ENCODE assay signal across 1 cellular context in genomic region chrX:46407036-46407752, GRCh38.
TF ChIP-seq lines count a peak whose summit lies in the region.

No MANE protein-coding gene starts in this region.

TF ChIP-seq in SK-N-SH treated with all-trans-retinoic acid at 6 μM for 48 hours, 23 proteins besides CTCF, POLR2A, EP300 and RAD21 (continued from another document):
- no peak for TF ChIP-seq ARNTL (CRISPR knock-in tag; IDR thresholded peaks at IDR 0.05; ENCODE audit: borderline replicate concordance, low read depth)
- TF ChIP-seq TCF4 (CRISPR knock-in tag; IDR thresholded peaks at IDR 0.05; ENCODE audit: borderline replicate concordance) = no peak
- no peak for TF ChIP-seq CREB5 (CRISPR knock-in tag; IDR thresholded peaks at IDR 0.05; ENCODE audit: low read depth)
- TF ChIP-seq CSRNP3 (CRISPR knock-in tag; IDR thresholded peaks at IDR 0.05) = no peak
TF ChIP-seq in SK-N-SH treated with all-trans-retinoic acid at 6 μM for 48 hours: peak in this region for 0.
